9 cellular contexts compared by ENCODE assay signal in the genomic region with DNA sequence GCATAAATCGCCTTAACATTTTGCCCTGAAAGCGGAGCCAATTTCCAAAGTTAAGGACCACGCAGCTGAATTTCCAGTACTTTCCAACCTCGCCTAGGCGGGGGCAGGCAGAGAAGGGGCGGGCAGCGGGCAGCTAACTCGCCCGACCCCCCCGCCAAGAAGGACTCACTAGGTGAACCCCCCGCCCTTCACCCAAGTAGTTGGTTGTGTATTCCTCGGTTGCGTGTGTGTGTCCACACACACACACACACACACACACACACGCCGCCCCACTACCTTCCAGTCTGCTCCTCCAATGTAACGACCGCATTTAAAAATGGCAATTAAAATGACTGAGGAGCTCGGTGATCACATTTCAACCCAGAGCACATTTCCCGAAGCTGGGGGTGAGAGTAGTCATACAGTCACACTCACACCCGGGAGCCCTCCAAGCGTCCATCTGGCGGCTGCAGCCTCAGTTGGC. TPM values are rescaled to one million over a fixed set of nuclear protein-coding genes. Genes with fewer than 3 reads are reported as not detected.
DNase-seq lines count a peak whose midpoint lies in the region; ATAC-seq and TF ChIP-seq lines count a peak whose summit lies in the region.
"Had no signal": no experiment of that assay in that cellular context is flagged by ENCODE, and none has a peak within 500 bp of the region (broad histone marks: within the 10 kb centered on the region; RNA-seq: fewer than 3 reads in every experiment).

No MANE protein-coding gene starts in this region.

- H3K4me1 ChIP-seq in esophagus squamous epithelium (peaks cover 21 to 68% (median 31%) of the 10 kb centered on the region in 3 donors), osteoblast (ENCODE audit: insufficient read depth, low read length) (peaks cover 23% of the 10 kb centered on the region)
- H3K4me1 ChIP-seq in effector memory CD4-positive, alpha-beta T cell (ENCODE audit: control insufficient read depth, insufficient read depth, low read length, poor library complexity, severe bottlenecking): no peaks in the 10 kb centered on the region

- H3K36me3 ChIP-seq in esophagus squamous epithelium (no peaks in the 10 kb centered on the region), osteoblast (ENCODE audit: insufficient read depth, low read length) (no peaks in the 10 kb centered on the region)
- no peaks in the 10 kb centered on the region for H3K36me3 ChIP-seq in effector memory CD4-positive, alpha-beta T cell (ENCODE audit: control insufficient read depth, insufficient read depth, low read length)

- DNase-seq in CD14-positive monocyte (ENCODE audit: low spot score) (no peak), NCI-H526 (lab: John Stamatoyannopoulos, UW) (peak; percentile 61 to 84), esophagus squamous epithelium (lab: John Stamatoyannopoulos, UW) (no peak), osteoblast (ENCODE audit: insufficient read length, low spot score, missing footprints) (peak; percentile 88), NCI-H1048 (lab: John Stamatoyannopoulos, UW) (no peak), DMS114 treated with DMSO at 0.1 percent for 48 hours (lab: John Stamatoyannopoulos, UW; ENCODE audit: unreplicated experiment) (no peak)
- no peak for DNase-seq in effector memory CD4-positive, alpha-beta T cell
- DNase-seq: RPMI8226 had no signal

- no peaks in the 10 kb centered on the region for H3K9me3 ChIP-seq in esophagus squamous epithelium
- H3K9me3 ChIP-seq in osteoblast (ENCODE audit: low read depth, low read length): no peaks in the 10 kb centered on the region
- H3K9me3 ChIP-seq in effector memory CD4-positive, alpha-beta T cell (ENCODE audit: control insufficient read depth, low read length): no peaks in the 10 kb centered on the region

- peak overlapping the region; percentile 77 for H3K4me2 ChIP-seq in osteoblast (ENCODE audit: insufficient read depth, low read length)

- H2AFZ ChIP-seq in osteoblast (ENCODE audit: low read length): peak overlapping the region; percentile 74

- H3K27me3 ChIP-seq in esophagus squamous epithelium: peaks cover 0 to 93% (median 7%) of the 10 kb centered on the region in 4 donors
- H3K27me3 ChIP-seq in osteoblast (ENCODE audit: insufficient read depth, low read length): peaks cover 35% of the 10 kb centered on the region
- peaks cover 16% of the 10 kb centered on the region for H3K27me3 ChIP-seq in effector memory CD4-positive, alpha-beta T cell (replicated peaks; ENCODE audit: control insufficient read depth, insufficient read depth, low read length, poor library complexity, severe bottlenecking)

- H3K27me3 Mint-ChIP-seq in CD14-positive monocyte (ENCODE audit: low read depth in 3 of 3): peaks cover 75 to 96% (median 90%) of the 10 kb centered on the region in 3 donors

- intact Hi-C loops in CD14-positive monocyte (cut with micrococcal nuclease): no loop called here
- intact Hi-C loops in esophagus squamous epithelium (cut with DNase I): no loop called here

- WGBS in esophagus squamous epithelium, 2 donors: 0% methylated on average over 5 of the region's 22 CpGs; no CpG with 5 or more reads in 1 of the 2 donors

- peak overlapping the region; percentile 78 to 85 for H3K4me3 Mint-ChIP-seq in CD14-positive monocyte

- peak overlapping the region; percentile 75 to 87 (median 84) for H3K27ac ChIP-seq in esophagus squamous epithelium
- peak overlapping the region; percentile 12 for H3K27ac ChIP-seq in osteoblast (ENCODE audit: low read depth, low read length)
- H3K27ac ChIP-seq in effector memory CD4-positive, alpha-beta T cell (ENCODE audit: insufficient read depth, low read length, poor library complexity, severe bottlenecking): no peak overlapping the region

- peaks cover 19% of the 10 kb centered on the region for H3K79me2 ChIP-seq in osteoblast (ENCODE audit: insufficient read depth, low read length)

- H3K9me3 Mint-ChIP-seq in CD14-positive monocyte: peaks cover 0 to 48% (median 38%) of the 10 kb centered on the region in 7 donors

- peaks cover 41% of the 10 kb centered on the region for H3K4me1 Mint-ChIP-seq in CD14-positive monocyte

- H3K4me3 ChIP-seq in esophagus squamous epithelium: peak overlapping the region; percentile 44 to 74 (median 65)
- H3K4me3 ChIP-seq in osteoblast (ENCODE audit: insufficient read depth, low read length): peak overlapping the region; percentile 78
- no peak overlapping the region for H3K4me3 ChIP-seq in effector memory CD4-positive, alpha-beta T cell (ENCODE audit: insufficient read depth, low read depth, low read length, poor library complexity, severe bottlenecking)

- no peak for ATAC-seq in HG03108 (IDR thresholded peaks at IDR 0.05; ENCODE audit: unreplicated experiment)

- H3K36me3 Mint-ChIP-seq in CD14-positive monocyte: peaks cover 10 to 11% of the 10 kb centered on the region in 2 donors

- no peak overlapping the region for H3K27ac Mint-ChIP-seq in CD14-positive monocyte

- TF ChIP-seq CTCF in CD14-positive monocyte (IDR thresholded peaks at IDR 0.05) (no peak), esophagus squamous epithelium (IDR thresholded peaks at IDR 0.05) (no peak), osteoblast (IDR thresholded peaks at IDR 0.05; ENCODE audit: extremely low read depth, low read depth, low read length) (no peak)

- H4K20me1 ChIP-seq in osteoblast (ENCODE audit: insufficient read depth, low read length): no peaks in the 10 kb centered on the region

- no peak for TF ChIP-seq POLR2A in esophagus squamous epithelium (IDR thresholded peaks at IDR 0.05)

RNA-seq across cellular contexts. Expression of gene TENM4, which starts 1.4 kb away (rescaled TPM):
- under 1 TPM in 1 of 2 donors, not detected in 1; 0.31 TPM for polyA plus RNA-seq in CD14-positive monocyte
- 10 to 100 TPM in 3 of 4 donors, 1 to 10 TPM in 1; 7.7 to 39.3 (median 16.1) TPM for total RNA-seq in esophagus squamous epithelium
- 63.3 and 76.9 TPM in 2 replicates for total RNA-seq in osteoblast

Comparison
In these comparisons a context has a peak if more than half of its experiments do, and no peak if none do; other contexts are left out.
1. DNase-seq: peak in NCI-H526 (2 of 2) and osteoblast (single experiment); none in CD14-positive monocyte (single experiment), esophagus squamous epithelium (single experiment), NCI-H1048 (single experiment), DMS114 treated with DMSO at 0.1 percent for 48 hours (single experiment) and effector memory CD4-positive, alpha-beta T cell (0 of 3).